In the genomic region with DNA sequence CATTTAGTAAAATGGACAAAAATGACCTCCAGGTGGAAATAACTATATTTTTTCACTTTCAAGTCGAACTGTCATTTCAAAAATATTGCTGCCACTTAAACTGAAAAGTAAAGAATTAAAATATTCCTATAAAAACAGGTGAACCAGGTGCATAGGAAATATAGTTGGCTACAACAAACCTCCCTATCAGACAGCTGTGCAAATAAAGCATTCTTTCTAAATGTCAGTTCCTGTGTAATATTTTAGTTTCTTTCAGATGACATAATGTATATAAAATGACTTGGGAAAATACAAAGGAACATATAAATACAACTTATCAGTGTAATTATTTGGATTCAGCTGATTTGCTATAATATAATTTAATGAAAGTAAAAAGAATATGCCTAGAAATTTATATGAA, we compare ENCODE assay signal across 16 cellular contexts.
A peak's percentile ranks its signal among the peaks of the same experiment; 100 is the strongest.
DNase-seq lines count a peak whose midpoint lies in the region; ATAC-seq lines count a peak whose summit lies in the region.
"Had no signal": no experiment of that assay in that cellular context is flagged by ENCODE, and none has a peak within 500 bp of the region (broad histone marks: within the 10 kb centered on the region; RNA-seq: fewer than 3 reads in every experiment).

No MANE protein-coding gene starts in this region.

- peak; percentile 63 for DNase-seq in NCI-H510A treated with DMSO at 0.1 percent for 48 hours (lab: John Stamatoyannopoulos, UW)
- DNase-seq in NCI-H510A (lab: John Stamatoyannopoulos, UW) = no peak
- DNase-seq in NCI-H2029 (lab: John Stamatoyannopoulos, UW) = peak; percentile 80
- DNase-seq in NCI-H748 treated with DMSO at 0.1 percent for 48 hours (lab: John Stamatoyannopoulos, UW) = peak; percentile 82
- DNase-seq in activated gamma-delta T cell (lab: John Stamatoyannopoulos, UW) = no peak
- no peak for DNase-seq in HuH-7.5 (ENCODE audit: low spot score)
- DNase-seq: CD8-positive, alpha-beta T cell; H9; Kasumi-1; NCI-H1436 treated with DMSO at 0.1 percent for 48 hours; NCI-H2171 treated with DMSO at 0.1 percent for 48 hours; NCI-H526 treated with DMSO at 0.1 percent for 48 hours; SIG-M5 had no signal

- ATAC-seq in GM21360 (IDR thresholded peaks at IDR 0.05; ENCODE audit: unreplicated experiment) (no peak), HG02973 (IDR thresholded peaks at IDR 0.05; ENCODE audit: unreplicated experiment) (no peak)
- ATAC-seq: CD8-positive, alpha-beta T cell; Panc1 had no signal

Comparison
In these comparisons a context has a peak if more than half of its experiments do, and no peak if none do; other contexts are left out.
1. DNase-seq: peak in NCI-H510A treated with DMSO at 0.1 percent for 48 hours (single experiment), NCI-H2029 (single experiment) and NCI-H748 treated with DMSO at 0.1 percent for 48 hours (single experiment); none in NCI-H510A (single experiment), activated gamma-delta T cell (single experiment) and HuH-7.5 (single experiment).